In the genomic region with DNA sequence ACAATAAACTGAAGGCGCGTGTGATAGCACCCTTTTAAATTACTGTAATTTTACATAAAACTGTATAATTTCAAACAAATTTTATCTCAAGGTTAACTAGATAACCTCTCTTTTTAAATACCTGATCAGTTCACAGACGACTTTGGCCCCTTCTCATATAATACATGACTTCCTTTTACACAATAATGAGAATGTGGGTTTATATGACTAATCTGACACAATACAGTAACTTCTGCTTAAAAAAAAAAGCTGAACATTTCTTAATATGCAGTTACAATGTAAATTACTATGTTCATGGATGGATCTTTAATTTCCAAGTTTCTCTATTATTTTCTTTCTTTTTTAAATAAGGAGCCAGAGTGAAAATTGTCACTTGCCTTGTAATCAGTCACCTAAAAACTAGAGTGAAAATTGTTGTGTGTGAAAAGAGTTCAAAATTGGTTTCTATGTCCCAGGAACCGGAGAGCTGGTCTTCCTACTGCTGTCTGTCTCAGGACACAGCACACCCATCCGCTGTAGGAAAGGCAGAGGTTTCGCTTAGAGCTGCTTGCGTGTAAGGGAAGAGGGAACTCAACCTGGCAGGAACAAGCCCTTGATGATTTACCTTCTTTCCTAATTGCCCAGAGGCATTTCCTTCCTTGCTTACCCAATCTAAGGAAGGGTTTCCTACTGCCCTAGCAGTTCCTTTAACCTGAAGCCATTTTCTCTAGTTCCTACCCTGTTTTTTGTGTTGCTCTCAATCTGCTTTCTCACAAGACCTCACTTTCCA, we compare ENCODE assay signal across 16 cellular contexts. TPM values are rescaled to one million over a fixed set of nuclear protein-coding genes. Genes with fewer than 3 reads are reported as not detected.
DNase-seq lines count a peak whose midpoint lies in the region; TF ChIP-seq lines count a peak whose summit lies in the region.
"Had no signal": no experiment of that assay in that cellular context is flagged by ENCODE, and none has a peak within 500 bp of the region (broad histone marks: within the 10 kb centered on the region; RNA-seq: fewer than 3 reads in every experiment).

No MANE protein-coding gene starts in this region.

- H3K4me1 ChIP-seq in mammary epithelial cell (ENCODE audit: insufficient read depth, low read length) (peaks cover 29% of the 10 kb centered on the region), mesenchymal stem cell (ENCODE audit: control insufficient read depth, insufficient read depth, low read depth, low read length) (no peaks in the 10 kb centered on the region), adrenal gland (replicated peaks in 1 of 2) (peaks cover 4 to 27% of the 10 kb centered on the region in 2 donors)

- peak overlapping the region; percentile 98 to 100 (median 100) for H3K27ac Mint-ChIP-seq in CD14-positive monocyte
- H3K27ac Mint-ChIP-seq: activated naive CD4-positive, alpha-beta T cell treated with anti-CD3 and anti-CD28 coated beads, Interleukin-2, amount 10 ng/mL, durations not matched to agents 7 days and 5 days; IgD-negative memory B cell; naive thymus-derived CD8-positive, alpha-beta T cell; T-helper 1 cell treated with Interleukin-12 subunit alpha and Interleukin-12 subunit beta and Interleukin-4 antibody, amounts not matched to agents 30 μg/mL and 1 μg/mL, for 36 hours; type B pancreatic cell had no signal

- H3K27ac ChIP-seq in mammary epithelial cell (ENCODE audit: insufficient read depth, low read depth, low read length) (peak overlapping the region; percentile 97), mesenchymal stem cell (ENCODE audit: low read length, poor library complexity, severe bottlenecking) (no peak overlapping the region), adrenal gland (no peak overlapping the region)

- H3K9ac ChIP-seq in mammary epithelial cell (ENCODE audit: insufficient read depth, low read length) = peak overlapping the region; percentile 65
- H3K9ac ChIP-seq in mesenchymal stem cell (ENCODE audit: low read length) = no peak overlapping the region

- peak overlapping the region; percentile 52 for H3K4me2 ChIP-seq in mammary epithelial cell (ENCODE audit: insufficient read depth, low read depth, low read length)
- H3K4me2 ChIP-seq in mesenchymal stem cell (ENCODE audit: low read length, poor library complexity, severe bottlenecking) = no peak overlapping the region

- H2BK5ac ChIP-seq in mesenchymal stem cell (ENCODE audit: low read depth, low read length, poor library complexity, severe bottlenecking) = no peak overlapping the region

- TF ChIP-seq CTCF in CD14-positive monocyte (IDR thresholded peaks at IDR 0.05) = no peak
- TF ChIP-seq CTCF in mammary epithelial cell (conservative IDR thresholded peaks at IDR 0.05 in 1 of 2, IDR thresholded peaks at IDR 0.05 in 1 of 2; ENCODE audit: extremely low read depth in 1 of 2, insufficient read depth in 1 of 2, low read depth in 1 of 2, low read length in 2 of 2) = no peak
- TF ChIP-seq CTCF in adrenal gland (IDR thresholded peaks at IDR 0.05) = no peak

- H3K27me3 ChIP-seq in mammary epithelial cell (ENCODE audit: insufficient read depth, low read length) (no peaks in the 10 kb centered on the region), mesenchymal stem cell (ENCODE audit: control insufficient read depth in 1 of 2, insufficient read depth in 1 of 2, low read length in 2 of 2) (no peaks in the 10 kb centered on the region), adrenal gland (no peaks in the 10 kb centered on the region)

- H2AFZ ChIP-seq in mammary epithelial cell (ENCODE audit: low read depth, low read length) (no peak overlapping the region), mesenchymal stem cell (ENCODE audit: low read depth, low read length) (no peak overlapping the region)

- H4K8ac ChIP-seq in mesenchymal stem cell (ENCODE audit: low read length) = no peak overlapping the region

- intact Hi-C loops in CD14-positive monocyte (cut with micrococcal nuclease) = loop anchor here (5.0 kb wide), 2 partner anchors 35 to 60 kb away; a partner anchor contains a TSS
- intact Hi-C loops in mammary epithelial cell (cut with micrococcal nuclease) = loop anchor here (10.0 kb wide), 1 partner anchor 612 kb away; no protein-coding TSS in a partner anchor
- intact Hi-C loops in adrenal gland (cut with DNase I) = no loop called here

- TF ChIP-seq POLR2A in adrenal gland (IDR thresholded peaks at IDR 0.05) = no peak

- BruUV-seq in mammary epithelial cell (replicated peaks; lab: Mats Ljungman, UMichigan) = no TSS peak

- peaks cover 39% of the 10 kb centered on the region for H3K4me1 Mint-ChIP-seq in CD14-positive monocyte
- H3K4me1 Mint-ChIP-seq: activated naive CD4-positive, alpha-beta T cell treated with anti-CD3 and anti-CD28 coated beads, Interleukin-2, amount 10 ng/mL, durations not matched to agents 7 days and 5 days; IgD-negative memory B cell had no signal

- H3K4me3 ChIP-seq in mammary epithelial cell (replicated peaks in 1 of 3; ENCODE audit: insufficient read depth in 1 of 3, low read depth in 2 of 3, low read length in 3 of 3) = no peak overlapping the region
- H3K4me3 ChIP-seq in mesenchymal stem cell (ENCODE audit: insufficient read depth in 1 of 2, low read depth in 1 of 2, low read length in 2 of 2) = no peak overlapping the region
- no peak overlapping the region for H3K4me3 ChIP-seq in adrenal gland

- no peak overlapping the region for H2BK15ac ChIP-seq in mesenchymal stem cell (ENCODE audit: low read depth, poor library complexity, severe bottlenecking)

- H3K27me3 Mint-ChIP-seq in CD14-positive monocyte (ENCODE audit: low read depth in 3 of 3) = peaks cover 0 to 4% (median 3%) of the 10 kb centered on the region in 3 donors
- H3K27me3 Mint-ChIP-seq: IgD-negative memory B cell, type B pancreatic cell had no signal

- no peak overlapping the region for H4K91ac ChIP-seq in mesenchymal stem cell (ENCODE audit: low read length)

- no peak overlapping the region for H3K4ac ChIP-seq in mesenchymal stem cell (ENCODE audit: low read depth in 1 of 2, low read length in 2 of 2)

- H2BK120ac ChIP-seq in mesenchymal stem cell (ENCODE audit: low read depth, low read length) = no peak overlapping the region

- H3K79me1 ChIP-seq in mesenchymal stem cell (replicated peaks; ENCODE audit: low read length, poor library complexity, severe bottlenecking) = peaks cover 19% of the 10 kb centered on the region

- DNase-seq in CD14-positive monocyte (ENCODE audit: low spot score) (no peak), NCI-H526 (lab: John Stamatoyannopoulos, UW) (peak; percentile 80 to 83), mammary epithelial cell (peak; percentile 96), mesenchymal stem cell (peak; percentile 35), NCI-H1092 treated with DMSO at 0.1 percent for 48 hours (lab: John Stamatoyannopoulos, UW) (no peak), adrenal gland (no peak), HPDE6-E6E7 (ENCODE audit: extremely low spot score) (no peak)
- no peak for DNase-seq in activated naive CD4-positive, alpha-beta T cell (lab: John Stamatoyannopoulos, UW)
- DNase-seq: ACHN; activated naive CD4-positive, alpha-beta T cell treated with anti-CD3 and anti-CD28 coated beads, Interleukin-2, amount 10 ng/mL, durations not matched to agents 7 days and 5 days; cerebellar nuclear complex; naive thymus-derived CD8-positive, alpha-beta T cell; NCI-H1930 had no signal

- dilution Hi-C loops in mammary epithelial cell (cut with HindIII; ENCODE audit: low sequenced_read_pairs) = no loop called here

- peaks cover 0 to 2% of the 10 kb centered on the region in 2 donors for H3K36me3 Mint-ChIP-seq in CD14-positive monocyte
- H3K36me3 Mint-ChIP-seq: activated naive CD4-positive, alpha-beta T cell treated with anti-CD3 and anti-CD28 coated beads, Interleukin-2, amount 10 ng/mL, durations not matched to agents 7 days and 5 days; IgD-negative memory B cell; naive thymus-derived CD8-positive, alpha-beta T cell; type B pancreatic cell had no signal

- H3K9me3 ChIP-seq in mammary epithelial cell (replicated peaks; ENCODE audit: insufficient read depth, low read length) (no peaks in the 10 kb centered on the region), mesenchymal stem cell (ENCODE audit: control insufficient read depth, low read length) (no peaks in the 10 kb centered on the region), adrenal gland (replicated peaks in 1 of 3) (no peaks in the 10 kb centered on the region)

- H3K36me3 ChIP-seq in mammary epithelial cell (ENCODE audit: insufficient read depth, low read length) (no peaks in the 10 kb centered on the region), mesenchymal stem cell (ENCODE audit: control insufficient read depth in 1 of 2, insufficient read depth in 2 of 2, low read depth in 1 of 2, low read length in 2 of 2) (no peaks in the 10 kb centered on the region), adrenal gland (replicated peaks in 1 of 2) (no peaks in the 10 kb centered on the region)

- no peaks in the 10 kb centered on the region for H4K20me1 ChIP-seq in mammary epithelial cell (ENCODE audit: insufficient read depth, low read length)

- H3K18ac ChIP-seq in mesenchymal stem cell (ENCODE audit: low read depth in 1 of 2, low read length in 2 of 2) = peak overlapping the region; percentile 11 to 40

- in situ Hi-C loops in mammary epithelial cell (cut with MboI; ENCODE audit: low sequenced_read_pairs in 2 of 2) = loop anchor here in 1 of 2 donors (10.0 kb wide), 1 partner anchor 132 kb away; no protein-coding TSS in a partner anchor

- H3K4me3 Mint-ChIP-seq in CD14-positive monocyte = peak overlapping the region; percentile 81 to 91
- H3K4me3 Mint-ChIP-seq: activated naive CD4-positive, alpha-beta T cell treated with anti-CD3 and anti-CD28 coated beads, Interleukin-2, amount 10 ng/mL, durations not matched to agents 7 days and 5 days; IgD-negative memory B cell; naive thymus-derived CD8-positive, alpha-beta T cell; T-helper 1 cell treated with Interleukin-12 subunit alpha and Interleukin-12 subunit beta and Interleukin-4 antibody, amounts not matched to agents 30 μg/mL and 1 μg/mL, for 36 hours; type B pancreatic cell had no signal

- no peaks in the 10 kb centered on the region for H3K9me3 Mint-ChIP-seq in CD14-positive monocyte
- H3K9me3 Mint-ChIP-seq: activated naive CD4-positive, alpha-beta T cell treated with anti-CD3 and anti-CD28 coated beads, Interleukin-2, amount 10 ng/mL, durations not matched to agents 7 days and 5 days; IgD-negative memory B cell; naive thymus-derived CD8-positive, alpha-beta T cell; T-helper 1 cell treated with Interleukin-12 subunit alpha and Interleukin-12 subunit beta and Interleukin-4 antibody, amounts not matched to agents 30 μg/mL and 1 μg/mL, for 36 hours; type B pancreatic cell had no signal

- WGBS in mammary epithelial cell (ENCODE audit: low coverage, missing lambda C conversion rate) = 60% methylated on average over 7 of the region's 7 CpGs
- 96% methylated on average over 6 of the region's 7 CpGs for WGBS in mesenchymal stem cell
- WGBS in adrenal gland, 4 donors = 67 to 76% (median 68%) methylated on average over 7 of the region's 7 CpGs

- H2BK12ac ChIP-seq in mesenchymal stem cell (ENCODE audit: low read length in 2 of 2) = no peak overlapping the region

- H3K23ac ChIP-seq in mesenchymal stem cell (ENCODE audit: low read length in 2 of 2) = no peak overlapping the region

- H3K14ac ChIP-seq in mesenchymal stem cell (ENCODE audit: low read length in 2 of 2) = peak overlapping the region in 1 of 2 experiments; percentile 55

- CTCF ChIA-PET in mammary epithelial cell (lab: Charles Lee; ENCODE audit: low non-redundant PET) = interaction anchor here (0.5 to 0.7 kb wide), 3 partner anchors 12 to 58 kb away, joined by 4 to 7 read pairs (median 5); no protein-coding TSS in a partner anchor

- H3K79me2 ChIP-seq in mammary epithelial cell (ENCODE audit: insufficient read depth, low read length) = peaks cover 3% of the 10 kb centered on the region

- H2AK5ac ChIP-seq in mesenchymal stem cell (ENCODE audit: low read length, severe bottlenecking) = peak overlapping the region; percentile 88

RNA-seq across cellular contexts. Expression of a gene that starts 33.3 kb away (rescaled TPM):
- polyA plus RNA-seq in CD14-positive monocyte (1 to 10 TPM; 5.1 to 5.8 TPM), mammary epithelial cell (7.5 TPM), adrenal gland (10 to 100 TPM; 25.7 to 79.8 (median 36.5) TPM)
- total RNA-seq in mammary epithelial cell (10 to 100 TPM; 13.9 to 19.0 TPM), adrenal gland (100 to 1,000 TPM in 6 of 8 donors, 10 to 100 TPM in 2; 60.3 to 178 (median 126) TPM)
- polyA minus RNA-seq in mammary epithelial cell = 16.3 TPM
- polyA plus RNA-seq in mesenchymal stem cell (2013, experiment 1 of 2) = 18.9 TPM
- polyA plus RNA-seq in mesenchymal stem cell (2013, experiment 2 of 2) = 18.3 TPM
- polyA plus RNA-seq: IgD-negative memory B cell; naive thymus-derived CD8-positive, alpha-beta T cell had no signal

Comparison
In these comparisons a context has a peak if more than half of its experiments do, and no peak if none do; other contexts are left out.
1. DNase-seq: peak in NCI-H526 (2 of 2), mammary epithelial cell (single experiment) and mesenchymal stem cell (single experiment); none in CD14-positive monocyte (single experiment), NCI-H1092 treated with DMSO at 0.1 percent for 48 hours (single experiment), activated naive CD4-positive, alpha-beta T cell (0 of 4), adrenal gland (0 of 7) and HPDE6-E6E7 (single experiment).
2. intact Hi-C loops: an anchor here in CD14-positive monocyte (5.0 kb wide) and mammary epithelial cell (10.0 kb wide); none called in adrenal gland.